ENCODE assay signal across 21 cellular contexts in the genomic region with DNA sequence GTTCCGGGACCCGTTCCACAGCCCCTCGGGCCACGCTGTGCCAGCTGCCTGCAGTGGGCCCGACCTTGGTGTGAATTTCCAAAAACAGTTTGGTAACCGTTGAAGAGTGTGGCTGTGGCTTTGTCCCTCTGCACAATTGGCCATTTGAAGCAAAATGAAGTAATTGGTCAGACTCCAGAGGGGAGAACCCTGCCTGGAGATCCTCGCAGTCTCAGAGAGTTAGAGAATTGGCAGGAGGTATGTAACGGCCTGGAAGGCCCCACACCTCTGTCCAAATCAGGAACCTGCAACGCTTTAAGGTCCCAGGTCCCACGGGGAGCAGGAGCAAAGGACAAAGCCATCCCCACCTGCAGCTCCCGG. TPM values are rescaled to one million over a fixed set of nuclear protein-coding genes. Genes with fewer than 3 reads are reported as not detected.
A peak's percentile ranks its signal among the peaks of the same experiment; 100 is the strongest.
DNase-seq lines count a peak whose midpoint lies in the region; ATAC-seq, FAIRE-seq and TF ChIP-seq lines count a peak whose summit lies in the region.
"Had no signal": no experiment of that assay in that cellular context is flagged by ENCODE, and none has a peak within 500 bp of the region (broad histone marks: within the 10 kb centered on the region; RNA-seq: fewer than 3 reads in every experiment).

No MANE protein-coding gene starts in this region.

- no peaks in the 10 kb centered on the region for H3K36me3 ChIP-seq in Caco-2 (ENCODE audit: control insufficient read depth, insufficient read depth, low read length)
- peaks cover 15% of the 10 kb centered on the region for H3K36me3 ChIP-seq in OCI-LY1 (ENCODE audit: insufficient read depth, low read length)
- H3K36me3 ChIP-seq in HepG2 (replicated peaks in 1 of 2; ENCODE audit: control insufficient read depth in 1 of 2, insufficient read depth in 2 of 2, low read length in 2 of 2), result peaks cover 0 to 3% of the 10 kb centered on the region in 2 experiments; a peak in 2 of 5 replicates
- H3K36me3 ChIP-seq in Karpas-422 (ENCODE audit: insufficient read depth, low read length), result 0 out of 2 replicates have a peak, but pooled peaks cover 3% of the 10 kb centered on the region

- TF ChIP-seq CTCF in Caco-2 (IDR thresholded peaks at IDR 0.05; ENCODE audit: insufficient read depth in 1 of 2, low read depth in 1 of 2, low read length in 1 of 2, severe bottlenecking in 1 of 2, unreplicated experiment in 1 of 2) (no peak), OCI-LY1 (IDR thresholded peaks at IDR 0.05; ENCODE audit: low read length) (no peak), HepG2 (CRISPR knock-in tag; IDR thresholded peaks at IDR 0.05) (no peak)

- intact Hi-C loops in Caco-2 (cut with micrococcal nuclease; ENCODE audit: unreplicated experiment), result no loop called here
- intact Hi-C loops in HepG2 (cut with micrococcal nuclease; ENCODE audit: unreplicated experiment), result no loop called here

- H3F3A ChIP-seq in OCI-LY1 (ENCODE audit: insufficient read depth, low read length), result no peaks in the 10 kb centered on the region

- H3K9me2 ChIP-seq in OCI-LY1 (ENCODE audit: low read depth, low read length), result no peaks in the 10 kb centered on the region
- no peaks in the 10 kb centered on the region for H3K9me2 ChIP-seq in Karpas-422 (replicated peaks; ENCODE audit: insufficient read depth, low read length)

- no peaks in the 10 kb centered on the region for H3K9me3 Mint-ChIP-seq in Caco-2 (ENCODE audit: unreplicated experiment)
- H3K9me3 Mint-ChIP-seq: T-helper 1 cell treated with Interleukin-12 subunit alpha and Interleukin-12 subunit beta and Interleukin-4 antibody, amounts not matched to agents 30 μg/mL and 1 μg/mL, for 36 hours had no signal

- H3K9me3 ChIP-seq in Caco-2 (no peaks in the 10 kb centered on the region), OCI-LY1 (ENCODE audit: low read length) (no peaks in the 10 kb centered on the region), HepG2 (ENCODE audit: low read length) (no peaks in the 10 kb centered on the region), Karpas-422 (ENCODE audit: low read length) (no peaks in the 10 kb centered on the region)
- H3K9me3 ChIP-seq: SJSA1 had no signal

- DNase-seq in Caco-2, result no peak
- DNase-seq in HepG2 (ENCODE audit: low spot score), result no peak
- peak; percentile 14 for DNase-seq in pons (ENCODE audit: low spot score)
- no peak for DNase-seq in Karpas-422
- DNase-seq: AML-193; Calu3; CD4-positive, CD25-positive, alpha-beta regulatory T cell; GF-D8; NCI-H1417 treated with DMSO at 0.1 percent for 48 hours; NCI-H187 treated with DMSO at 0.1 percent for 48 hours; NCI-H226; NCI-H524 treated with DMSO at 0.1 percent for 48 hours; NK-92 treated with Interleukin-12 subunit alpha and Interleukin-12 subunit beta, amount 100 ng/mL, for 24 hours; PC-3 had no signal

- H3K79me2 ChIP-seq in OCI-LY1 (ENCODE audit: insufficient read depth, low read length) (no peaks in the 10 kb centered on the region), HepG2 (ENCODE audit: insufficient read depth, low read length) (no peaks in the 10 kb centered on the region), Karpas-422 (ENCODE audit: low read length) (no peaks in the 10 kb centered on the region)

- H3K27ac ChIP-seq in OCI-LY1 (ENCODE audit: low read depth, low read length, poor library complexity, severe bottlenecking) (peak overlapping the region; percentile 67), HepG2 (ENCODE audit: extremely low read length, insufficient read depth, low read length) (peak overlapping the region; percentile 56), Karpas-422 (ENCODE audit: low read length) (no peak overlapping the region)
- H3K27ac ChIP-seq: KMS-11, SJSA1 had no signal

- BruUV-seq in Caco-2 (replicated peaks; lab: Mats Ljungman, UMichigan), result no TSS peak
- BruUV-seq in HepG2 (replicated peaks; lab: Mats Ljungman, UMichigan), result TSS peak; percentile 81

- no peak overlapping the region for H3K4me2 ChIP-seq in OCI-LY1 (ENCODE audit: low read length)
- peak overlapping the region; percentile 61 for H3K4me2 ChIP-seq in HepG2 (ENCODE audit: low read depth, low read length)
- no peak overlapping the region for H3K4me2 ChIP-seq in Karpas-422 (ENCODE audit: low read depth, low read length, poor library complexity, severe bottlenecking)
- H3K4me2 ChIP-seq: KMS-11 had no signal

- TF ChIP-seq EP300 in HepG2 (IDR thresholded peaks at IDR 0.05; ENCODE audit: low read depth in 2 of 2, low read length in 2 of 2) (no peak), HepG2 (CRISPR knock-in tag; IDR thresholded peaks at IDR 0.05; ENCODE audit: borderline replicate concordance) (no peak)

- TF ChIP-seq POLR2A in HepG2 (IDR thresholded peaks at IDR 0.05; ENCODE audit: insufficient read depth in 1 of 2, low read depth in 2 of 2, low read length in 2 of 2), result no peak

- no peaks in the 10 kb centered on the region for H4K20me1 ChIP-seq in OCI-LY1 (ENCODE audit: insufficient read depth, low read length)
- H4K20me1 ChIP-seq in HepG2 (ENCODE audit: insufficient read depth, low read length), result no peaks in the 10 kb centered on the region
- H4K20me1 ChIP-seq in Karpas-422 (ENCODE audit: insufficient read depth, low read depth, low read length), result peaks cover 23% of the 10 kb centered on the region

- 65% methylated on average over 10 of the region's 11 CpGs for WGBS in HepG2 (ENCODE audit: low lambda C conversion rate)

- H3K4me1 ChIP-seq in Caco-2, result no peaks in the 10 kb centered on the region
- H3K4me1 ChIP-seq in OCI-LY1 (ENCODE audit: insufficient read depth, low read length, severe bottlenecking), result peaks cover 23% of the 10 kb centered on the region
- peaks cover 23% of the 10 kb centered on the region for H3K4me1 ChIP-seq in HepG2 (ENCODE audit: insufficient read depth, low read length)
- H3K4me1 ChIP-seq in Karpas-422 (ENCODE audit: low read length), result peaks cover 17% of the 10 kb centered on the region
- H3K4me1 ChIP-seq: SJSA1 had no signal

- in situ Hi-C loops in HepG2 (cut with HindIII; ENCODE audit: extremely low pct_ligation_motif_present, low pct_unique_long_range_greater_than_20kb), result no loop called here

- no peak overlapping the region for H3K4me3 Mint-ChIP-seq in Caco-2 (ENCODE audit: unreplicated experiment)
- H3K4me3 Mint-ChIP-seq: CD4-positive, CD25-positive, alpha-beta regulatory T cell; T-helper 1 cell treated with Interleukin-12 subunit alpha and Interleukin-12 subunit beta and Interleukin-4 antibody, amounts not matched to agents 30 μg/mL and 1 μg/mL, for 36 hours had no signal

- peaks cover 60% of the 10 kb centered on the region for H3K36me3 Mint-ChIP-seq in Caco-2 (ENCODE audit: insufficient read depth, unreplicated experiment)
- H3K36me3 Mint-ChIP-seq: CD4-positive, CD25-positive, alpha-beta regulatory T cell had no signal

- FAIRE-seq in HepG2 (lab: Jason Lieb, UNC), result no peak
- FAIRE-seq: H1 had no signal

- ATAC-seq in HepG2 (peak; percentile 5; the same call in 2 of the 3 replicates), HG02884 (IDR thresholded peaks at IDR 0.05; ENCODE audit: unreplicated experiment) (no peak), HG02852 (IDR thresholded peaks at IDR 0.05; ENCODE audit: unreplicated experiment) (no peak)
- ATAC-seq: PC-3 had no signal

- POLR2A ChIA-PET in Caco-2 (lab: Charles Lee), result no interaction called here
- POLR2A ChIA-PET in HepG2 (lab: Yijun Ruan, JAX), result interaction anchor here (1.5 to 2.6 kb wide), 2 partner anchors 9 to 16 kb away, joined by 4 to 12 read pairs; no protein-coding TSS in a partner anchor

- H3K27me3 Mint-ChIP-seq in Caco-2 (ENCODE audit: insufficient read depth, unreplicated experiment), result no peaks in the 10 kb centered on the region
- H3K27me3 Mint-ChIP-seq: CD4-positive, CD25-positive, alpha-beta regulatory T cell had no signal

- H3K27me3 ChIP-seq in Caco-2 (replicated peaks; ENCODE audit: control insufficient read depth, insufficient read depth, low read length) (no peaks in the 10 kb centered on the region), OCI-LY1 (ENCODE audit: insufficient read depth, low read length) (no peaks in the 10 kb centered on the region), HepG2 (ENCODE audit: control insufficient read depth in 1 of 2, insufficient read depth in 2 of 2, low read length in 2 of 2) (no peaks in the 10 kb centered on the region), Karpas-422 (ENCODE audit: low read length) (no peaks in the 10 kb centered on the region)
- H3K27me3 ChIP-seq: SJSA1 had no signal

- H3K27ac Mint-ChIP-seq in Caco-2 (ENCODE audit: unreplicated experiment), result peak overlapping the region; percentile 25
- H3K27ac Mint-ChIP-seq: CD4-positive, CD25-positive, alpha-beta regulatory T cell; T-helper 1 cell treated with Interleukin-12 subunit alpha and Interleukin-12 subunit beta and Interleukin-4 antibody, amounts not matched to agents 30 μg/mL and 1 μg/mL, for 36 hours had no signal

- no peaks in the 10 kb centered on the region for H3K4me1 Mint-ChIP-seq in Caco-2 (ENCODE audit: low read depth, unreplicated experiment)

- no peak for TF ChIP-seq RAD21 in HepG2 (CRISPR knock-in tag; IDR thresholded peaks at IDR 0.05)

- CTCF ChIA-PET in Caco-2 (lab: Charles Lee) (no interaction called here), HepG2 (lab: Yijun Ruan, JAX; ENCODE audit: low intra/inter-chr PET ratio, low total read pairs) (no interaction called here)

- H2AFZ ChIP-seq in OCI-LY1 (ENCODE audit: low read length), result no peak overlapping the region
- H2AFZ ChIP-seq in HepG2 (ENCODE audit: low read length), result no peak overlapping the region
- no peak overlapping the region for H2AFZ ChIP-seq in Karpas-422 (ENCODE audit: low read length)

- no peak overlapping the region for H3K9ac ChIP-seq in OCI-LY1 (ENCODE audit: low read length)
- 0 out of 2 replicates have a peak overlapping the region, but pooled peaks have one; percentile 23 for H3K9ac ChIP-seq in HepG2 (ENCODE audit: insufficient read depth, low read depth, low read length)
- no peak overlapping the region for H3K9ac ChIP-seq in Karpas-422 (ENCODE audit: low read length)
- H3K9ac ChIP-seq: KMS-11 had no signal

- H3K4me3 ChIP-seq in Caco-2 (ENCODE audit: low read depth, low read length) (no peak overlapping the region), OCI-LY1 (ENCODE audit: low read depth, low read length, poor library complexity, severe bottlenecking) (no peak overlapping the region), HepG2 (replicated peaks in 1 of 3; ENCODE audit: insufficient read depth in 1 of 3, low read depth in 2 of 3, low read length in 3 of 3) (peak overlapping the region in 1 of 3 experiments; percentile 41; a peak in 2 of 6 replicates), Karpas-422 (ENCODE audit: low read length) (no peak overlapping the region)
- H3K4me3 ChIP-seq: SJSA1 had no signal

RNA-seq across cellular contexts. Expression of a gene that starts 26.3 kb away (rescaled TPM):
- total RNA-seq in Caco-2 (2022) (73.9 and 78.4 TPM in 2 replicates), HepG2 (2016; rRNA removed; fragmentation: Illumina TruSeq; extraction: Trizol) (47.7 and 50.2 TPM in 2 replicates)
- 18.2 and 23.3 TPM in 2 replicates for total RNA-seq in HepG2 (2016; cell fraction: cytosol; rRNA removed; fragmentation: Illumina TruSeq; extraction: Trizol; ENCODE audit: low read depth)
- 47.8 and 51.9 TPM in 2 replicates for total RNA-seq in HepG2 (2016; cell fraction: insoluble cytoplasmic fraction; rRNA removed; fragmentation: Illumina TruSeq; extraction: Trizol)
- 29.1 and 30.8 TPM in 2 replicates for total RNA-seq in HepG2 (2016; cell fraction: membrane; rRNA removed; fragmentation: Illumina TruSeq; extraction: Trizol)
- 60.2 and 64.2 TPM in 2 replicates for total RNA-seq in HepG2 (2016; cell fraction: nucleus; rRNA removed; fragmentation: Illumina TruSeq; extraction: Trizol)
- polyA plus RNA-seq in HepG2 (2011; rRNA removed), result 31.0 and 32.1 TPM in 2 replicates
- 19.1 and 26.5 TPM in 2 replicates for polyA plus RNA-seq in HepG2 (2011; cell fraction: cytosol; rRNA removed)
- 132 and 159 TPM in 2 replicates for polyA plus RNA-seq in HepG2 (2011; cell fraction: nucleus; rRNA removed)
- 26.7 and 28.6 TPM in 2 replicates for polyA plus RNA-seq in HepG2 (2012)
- polyA plus RNA-seq in HepG2 (2016; cell fraction: cytosol; fragmentation: Illumina TruSeq; extraction: Trizol; ENCODE audit: low read depth), result 8.9 and 10.9 TPM in 2 replicates
- polyA plus RNA-seq in HepG2 (2016; cell fraction: insoluble cytoplasmic fraction; fragmentation: Illumina TruSeq; extraction: Trizol; ENCODE audit: low read depth), result 51.8 and 58.5 TPM in 2 replicates
- polyA plus RNA-seq in HepG2 (2016; cell fraction: membrane; fragmentation: Illumina TruSeq; extraction: Trizol; ENCODE audit: low read depth), result 20.5 and 21.0 TPM in 2 replicates
- 126 and 127 TPM in 2 replicates for polyA plus RNA-seq in HepG2 (2016; cell fraction: nucleus; fragmentation: Illumina TruSeq; extraction: Trizol; ENCODE audit: insufficient read depth, low read depth)
- 36.9 and 68.5 TPM in 2 replicates for polyA minus RNA-seq in HepG2 (2011; rRNA and poly(A)+ RNA removed; ENCODE audit: low replicate concordance)
- polyA minus RNA-seq in HepG2 (2011; cell fraction: cytosol; rRNA and poly(A)+ RNA removed), result 9.8 and 12.0 TPM in 2 replicates
- 105 and 171 TPM in 2 replicates for polyA minus RNA-seq in HepG2 (2011; cell fraction: nucleus; rRNA and poly(A)+ RNA removed)
- total RNA-seq in Karpas-422 (2014; rRNA removed; shearing (Covaris generic); ENCODE audit: low replicate concordance), result 48.4 and 61.0 TPM in 2 replicates
